Comparison of ENCODE assay signal across 7 cellular contexts in the genomic region with DNA sequence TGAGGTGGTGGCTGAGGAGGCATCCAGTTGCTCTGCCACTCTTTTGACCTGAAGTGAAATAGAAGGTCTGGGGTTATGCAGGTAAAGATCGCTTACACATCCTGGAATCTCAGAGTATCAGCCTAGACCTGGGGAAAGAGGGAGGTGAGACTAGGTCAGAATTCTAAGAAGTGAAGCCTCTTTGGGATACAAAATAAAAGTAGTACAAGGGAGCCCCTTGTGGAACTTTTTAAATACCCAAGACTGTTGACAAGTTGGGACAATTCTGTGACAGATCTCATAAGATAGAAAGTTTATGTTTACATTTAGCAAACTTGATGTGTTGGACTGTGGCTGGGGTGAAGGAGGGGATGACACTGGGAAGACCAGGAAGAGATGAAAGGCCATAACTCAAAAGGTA.
DNase-seq lines count a peak whose midpoint lies in the region; ATAC-seq, FAIRE-seq and TF ChIP-seq lines count a peak whose summit lies in the region.

No MANE protein-coding gene starts in this region.

- ATAC-seq in pancreas = peak in 3 of 4 donors; percentile 65 to 70 (median 68)
- ATAC-seq in omental fat pad (ENCODE audit: low FRiP score) = no peak

- H3K9me3 ChIP-seq in Loucy (ENCODE audit: insufficient read depth, low read depth, low read length) (peaks cover 5% of the 10 kb centered on the region; the same call in 1 of the 2 replicates), pancreas (no peaks in the 10 kb centered on the region), right atrium auricular region (no peaks in the 10 kb centered on the region)

- H3K4me2 ChIP-seq in Loucy (ENCODE audit: low read depth, low read length, poor library complexity, severe bottlenecking) = no peak overlapping the region

- H3K4me3 ChIP-seq in Loucy (ENCODE audit: low read length, poor library complexity, severe bottlenecking) = no peak overlapping the region
- H3K4me3 ChIP-seq in cardiac fibroblast (replicated peaks in 1 of 2; ENCODE audit: low read depth in 2 of 2, low read length in 2 of 2) = no peak overlapping the region
- H3K4me3 ChIP-seq in pancreas = no peak overlapping the region
- H3K4me3 ChIP-seq in right atrium auricular region = no peak overlapping the region

- H3K9me2 ChIP-seq in Loucy (replicated peaks; ENCODE audit: low read depth, low read length) = no peaks in the 10 kb centered on the region

- DNase-seq in GM18507 (ENCODE audit: extremely low spot score, insufficient read length, low read depth) (no peak), cardiac fibroblast (ENCODE audit: low read depth in 2 of 2) (peak; percentile 20 to 42), pancreas (no peak), HK-2 (ENCODE audit: unreplicated experiment) (no peak), omental fat pad (ENCODE audit: low spot score) (no peak), right atrium auricular region (ENCODE audit: low spot score) (no peak)

- H3K4me1 ChIP-seq in Loucy (ENCODE audit: insufficient read depth, low read length, poor library complexity, severe bottlenecking) (peaks cover 10% of the 10 kb centered on the region), pancreas (no peaks in the 10 kb centered on the region), right atrium auricular region (no peaks in the 10 kb centered on the region)

- H3F3A ChIP-seq in Loucy (ENCODE audit: low read depth) = no peaks in the 10 kb centered on the region

- no peak overlapping the region for H3K27ac ChIP-seq in pancreas
- H3K27ac ChIP-seq in right atrium auricular region = no peak overlapping the region

- no peaks in the 10 kb centered on the region for H3K27me3 ChIP-seq in Loucy (ENCODE audit: insufficient read depth, low read length, poor library complexity, severe bottlenecking)
- no peaks in the 10 kb centered on the region for H3K27me3 ChIP-seq in pancreas
- H3K27me3 ChIP-seq in right atrium auricular region = no peaks in the 10 kb centered on the region

- 67 to 74% methylated on average over 1 of the region's 1 CpG for WGBS in pancreas, 2 donors

- H3K36me3 ChIP-seq in Loucy (ENCODE audit: insufficient read depth, low read length) = no peaks in the 10 kb centered on the region
- no peaks in the 10 kb centered on the region for H3K36me3 ChIP-seq in pancreas
- H3K36me3 ChIP-seq in right atrium auricular region = no peaks in the 10 kb centered on the region

- intact Hi-C loops in pancreas (cut with DNase I) = loop anchor here in 1 of 3 donors (10.0 kb wide), 1 partner anchor 265 kb away; a partner anchor contains a TSS

- FAIRE-seq in GM18507 (lab: Jason Lieb, UNC) (peak; percentile 70), pancreas (lab: Jason Lieb, UNC) (no peak)

- TF ChIP-seq CTCF in Loucy (conservative IDR thresholded peaks at IDR 0.05; ENCODE audit: low read length) = peak; percentile 72
- peak; percentile 17 for TF ChIP-seq CTCF in cardiac fibroblast (IDR thresholded peaks at IDR 0.05; ENCODE audit: low read depth, low read length)
- peak in 2 of 4 donors; percentile 17 to 19 for TF ChIP-seq CTCF in pancreas (IDR thresholded peaks at IDR 0.05)
- TF ChIP-seq CTCF in omental fat pad (IDR thresholded peaks at IDR 0.05) = no peak
- peak in 1 of 2 donors; percentile 43 for TF ChIP-seq CTCF in right atrium auricular region (IDR thresholded peaks at IDR 0.05)

- no peaks in the 10 kb centered on the region for H4K20me1 ChIP-seq in Loucy (ENCODE audit: insufficient read depth, low read length, poor library complexity, severe bottlenecking)

- no peaks in the 10 kb centered on the region for H3K79me2 ChIP-seq in Loucy (ENCODE audit: insufficient read depth, low read length)

- no peak overlapping the region for H2AFZ ChIP-seq in Loucy (ENCODE audit: low read length)

- H3K9ac ChIP-seq in Loucy (ENCODE audit: low read depth, low read length, poor library complexity, severe bottlenecking) = no peak overlapping the region

Comparison
In these comparisons a context has a peak if more than half of its experiments do, and no peak if none do; other contexts are left out.
1. DNase-seq: peak in cardiac fibroblast (2 of 2); none in GM18507 (single experiment), pancreas (0 of 6), HK-2 (single experiment), omental fat pad (single experiment) and right atrium auricular region (single experiment).
2. CTCF ChIP-seq: peak in Loucy (single experiment) and cardiac fibroblast (single experiment); none in omental fat pad (0 of 3).